Comparison of ENCODE assay signal across 14 cellular contexts in genomic region chr16:67441289-67441753, GRCh38. TPM values are rescaled to one million over a fixed set of nuclear protein-coding genes. Genes with fewer than 3 reads are reported as not detected.
DNase-seq lines count a peak whose midpoint lies in the region; ATAC-seq, FAIRE-seq and TF ChIP-seq lines count a peak whose summit lies in the region.
"Had no signal": no experiment of that assay in that cellular context is flagged by ENCODE, and none has a peak within 500 bp of the region (broad histone marks: within the 10 kb centered on the region; RNA-seq: fewer than 3 reads in every experiment).

No MANE protein-coding gene starts in this region.

- no peak for TF ChIP-seq POLR2A in gastrocnemius medialis (IDR thresholded peaks at IDR 0.05)

- no peaks in the 10 kb centered on the region for H3K27me3 ChIP-seq in right atrium auricular region
- H3K27me3 ChIP-seq in gastrocnemius medialis, result no peaks in the 10 kb centered on the region
- H3K27me3 ChIP-seq: adrenal gland, SJSA1 had no signal

- intact Hi-C loops in gastrocnemius medialis (cut with DNase I; ENCODE audit: low total_unique reads) (no loop called here), sciatic nerve (cut with DNase I) (no loop called here)

- H3K9me3 ChIP-seq in right atrium auricular region (no peaks in the 10 kb centered on the region), gastrocnemius medialis (no peaks in the 10 kb centered on the region)
- H3K9me3 ChIP-seq: adrenal gland, SJSA1 had no signal

- H3K36me3 ChIP-seq in right atrium auricular region (peaks cover 14% of the 10 kb centered on the region), gastrocnemius medialis (peaks cover 0 to 26% of the 10 kb centered on the region in 2 donors)

- H3K27ac ChIP-seq in right atrium auricular region, result peak overlapping the region; percentile 17 to 23
- peak overlapping the region in 3 of 4 donors; percentile 11 to 64 (median 35) for H3K27ac ChIP-seq in gastrocnemius medialis
- H3K27ac ChIP-seq: SJSA1 had no signal

- in situ Hi-C loops in gastrocnemius medialis (cut with MboI; ENCODE audit: low sequenced_read_pairs in 4 of 4), result no loop called here

- no peak for TF ChIP-seq CTCF in right atrium auricular region (IDR thresholded peaks at IDR 0.05)
- no peak for TF ChIP-seq CTCF in gastrocnemius medialis (IDR thresholded peaks at IDR 0.05 in 4 of 5, conservative IDR thresholded peaks at IDR 0.05 in 1 of 5)

- H3K4me3 ChIP-seq in right atrium auricular region (no peak overlapping the region), gastrocnemius medialis (no peak overlapping the region)
- H3K4me3 ChIP-seq: adrenal gland, SJSA1 had no signal

- no peak for FAIRE-seq in RCC 7860 (lab: Jason Lieb, UNC)
- FAIRE-seq: endothelial cell of umbilical vein had no signal

- H3K4me1 ChIP-seq in right atrium auricular region (peaks cover 0 to 55% of the 10 kb centered on the region in 2 donors), gastrocnemius medialis (peaks cover 50 to 56% of the 10 kb centered on the region in 2 donors)
- H3K4me1 ChIP-seq: SJSA1 had no signal

- DNase-seq in HT-29 (ENCODE audit: low spot score) (peak; percentile 88), NCI-H524 (lab: John Stamatoyannopoulos, UW) (peak; percentile 99), right atrium auricular region (ENCODE audit: low spot score) (no peak), gastrocnemius medialis (peak in 1 of 2 donors; percentile 48), sciatic nerve (ENCODE audit: low spot score) (no peak), RCC 7860 (ENCODE audit: low spot score) (no peak)
- DNase-seq: GDM1, kidney glomerular epithelial cell had no signal

- ATAC-seq in gastrocnemius medialis (peak in 1 of 2 donors; percentile 24), GM19397 (IDR thresholded peaks at IDR 0.05; ENCODE audit: unreplicated experiment) (no peak), sciatic nerve (no peak), GM18517 (IDR thresholded peaks at IDR 0.05; ENCODE audit: unreplicated experiment) (no peak)

RNA-seq across cellular contexts. Expression of gene HSD11B2, which starts 10.4 kb away (rescaled TPM):
- total RNA-seq in HT-29 (2014; rRNA removed; shearing (Covaris generic)), result 18.3 and 23.2 TPM in 2 replicates
- not detected for total RNA-seq in right atrium auricular region
- total RNA-seq in gastrocnemius medialis, result 1 to 10 TPM in 2 of 4 donors, not detected in 2; 2.3 to 4.1 TPM
- 0.53 TPM for total RNA-seq in sciatic nerve
- total RNA-seq: endothelial cell of umbilical vein, SJSA1 had no signal

RNA-seq across cellular contexts. Expression of gene ZDHHC1, which starts 25.0 kb away (rescaled TPM):
- 21.5 and 24.4 TPM in 2 replicates for total RNA-seq in HT-29 (2014; rRNA removed; shearing (Covaris generic))
- 10 to 100 TPM in 1 of 2 donors, 1 to 10 TPM in 1; 8.9 to 11.8 TPM for total RNA-seq in right atrium auricular region
- total RNA-seq in gastrocnemius medialis, result 10 to 100 TPM in 1 of 4 donors, 1 to 10 TPM in 3; 4.4 to 11.0 (median 8.9) TPM
- 16.3 TPM for total RNA-seq in sciatic nerve

RNA-seq across cellular contexts. Expression of gene ATP6V0D1, which starts 39.6 kb away (rescaled TPM):
- 97.6 and 99.5 TPM in 2 replicates for total RNA-seq in HT-29 (2014; rRNA removed; shearing (Covaris generic))
- total RNA-seq in right atrium auricular region (10 to 100 TPM; 79.7 to 95.7 TPM), gastrocnemius medialis (100 to 1,000 TPM; 117 to 211 (median 157) TPM), sciatic nerve (46.4 TPM)

RNA-seq across cellular contexts. Expression of gene AGRP, which starts 42.0 kb away (rescaled TPM):
- total RNA-seq in HT-29 (2014; rRNA removed; shearing (Covaris generic)), result not detected in 2 replicates
- total RNA-seq in right atrium auricular region, result not detected
- not detected for total RNA-seq in gastrocnemius medialis
- not detected for total RNA-seq in sciatic nerve
- total RNA-seq: endothelial cell of umbilical vein, SJSA1, subcutaneous adipose tissue had no signal

RNA-seq across cellular contexts. Expression of gene TPPP3, which starts 48.0 kb away (rescaled TPM):
- 70.5 and 70.9 TPM in 2 replicates for total RNA-seq in HT-29 (2014; rRNA removed; shearing (Covaris generic))
- total RNA-seq in right atrium auricular region (10 to 100 TPM; 24.1 to 56.4 TPM), gastrocnemius medialis (10 to 100 TPM in 2 of 4 donors, 1 to 10 TPM in 2; 2.2 to 31.9 (median 7.1) TPM), sciatic nerve (12.5 TPM)
- total RNA-seq: SJSA1 had no signal

Comparison
In these comparisons a context has a peak if more than half of its experiments do, and no peak if none do; other contexts are left out.
1. DNase-seq: peak in HT-29 (single experiment) and NCI-H524 (2 of 2); none in right atrium auricular region (single experiment), sciatic nerve (single experiment) and RCC 7860 (single experiment).